Comparison of ENCODE assay signal across 29 cellular contexts in genomic region chr9:22855956-22856355, GRCh38.
"Had no signal": no experiment of that assay in that cellular context is flagged by ENCODE, and none has a peak within 500 bp of the region (broad histone marks: within the 10 kb centered on the region; RNA-seq: fewer than 3 reads in every experiment).

No MANE protein-coding gene starts in this region.

- ATAC-seq: activated CD4-positive, alpha-beta T cell treated with anti-CD3 and anti-CD28 coated beads for 36 hours; activated CD4-positive, CD25-positive, alpha-beta regulatory T cell treated with anti-CD3 and anti-CD28 coated beads, Interleukin-2, amount 50 U/mL, for 24 hours; activated naive CD4-positive, alpha-beta T cell treated with anti-CD3 and anti-CD28 coated beads, Interleukin-2, amount 50 U/mL, for 72 hours; activated T-cell treated with anti-CD3 and anti-CD28 coated beads, Interleukin-2, amount 50 U/mL, for 4 hours; body of pancreas had no signal

- H3K36me3 ChIP-seq: adrenal gland, breast epithelium, MG63 had no signal

- H3K4me1 ChIP-seq: adrenal gland, body of pancreas, breast epithelium had no signal

- H3K27me3 ChIP-seq: adrenal gland, body of pancreas, breast epithelium, MG63 had no signal

- H3K27ac ChIP-seq: adrenal gland, body of pancreas, breast epithelium had no signal

- DNase-seq: activated CD4-positive, alpha-beta memory T cell treated with anti-CD3 and anti-CD28 coated beads for 36 hours; activated CD4-positive, alpha-beta T cell treated with anti-CD3 and anti-CD28 coated beads for 36 hours; activated CD4-positive, alpha-beta T cell treated with anti-CD3 and anti-CD28 coated beads, Interleukin-2, amount 10 ng/mL, durations not matched to agents 7 days and 5 days; activated CD8-positive, alpha-beta memory T cell treated with anti-CD3 and anti-CD28 coated beads, Interleukin-2, amount 50 U/mL, for 4 hours; activated gamma-delta T cell treated with Interleukin-2 at 50 U/mL for 16 hours; activated naive CD4-positive, alpha-beta T cell treated with anti-CD3 and anti-CD28 coated beads for 36 hours; activated T-cell treated with anti-CD3 and anti-CD28 coated beads for 4 hours; activated T-cell treated with anti-CD3 and anti-CD28 coated beads, Interleukin-2, amount 50 U/mL, for 4 hours; adrenal gland; body of pancreas; Kasumi-1; MG63; MV-4-11; NCI-H1092; NCI-H1436 treated with DMSO at 0.1 percent for 48 hours; NCI-H1694 treated with DMSO at 0.1 percent for 48 hours; NCI-H2029; NCI-H345; NCI-H524 treated with DMSO at 0.1 percent for 48 hours; NCI-H748 treated with DMSO at 0.1 percent for 48 hours; NK-92 treated with Interleukin-12 subunit alpha and Interleukin-12 subunit beta, amount 100 ng/mL, for 24 hours; Right ventricle myocardium superior; SW 1271; T-helper 1 cell; T1000 had no signal

- H3K27me3 Mint-ChIP-seq: activated CD4-positive, alpha-beta memory T cell treated with anti-CD3 and anti-CD28 coated beads for 36 hours; activated CD4-positive, alpha-beta T cell treated with anti-CD3 and anti-CD28 coated beads for 36 hours; activated CD4-positive, alpha-beta T cell treated with anti-CD3 and anti-CD28 coated beads, Interleukin-2, amount 10 ng/mL, durations not matched to agents 7 days and 5 days had no signal

- H3K4me3 ChIP-seq: adrenal gland, body of pancreas, breast epithelium, MG63 had no signal

- H3K4me3 Mint-ChIP-seq: activated CD4-positive, alpha-beta memory T cell treated with anti-CD3 and anti-CD28 coated beads for 36 hours; activated CD4-positive, alpha-beta T cell treated with anti-CD3 and anti-CD28 coated beads for 36 hours; activated CD4-positive, alpha-beta T cell treated with anti-CD3 and anti-CD28 coated beads, Interleukin-2, amount 10 ng/mL, durations not matched to agents 7 days and 5 days; activated naive CD4-positive, alpha-beta T cell treated with anti-CD3 and anti-CD28 coated beads for 36 hours; activated T-cell treated with anti-CD3 and anti-CD28 coated beads, Interleukin-2, amount 50 U/mL, for 4 hours; activated T-helper 1 cell treated with anti-CD3 and anti-CD28 coated beads, Interleukin-12 subunit alpha, Interleukin-12 subunit beta, Interleukin-2, Interleukin-4 antibody, amounts not matched to agents 30 ng/mL and 10 ng/mL and 1 ng/mL, durations not matched to agents 14 hours and 24 hours and 36 hours had no signal

- H3K36me3 Mint-ChIP-seq: activated CD4-positive, alpha-beta memory T cell treated with anti-CD3 and anti-CD28 coated beads for 36 hours; activated naive CD4-positive, alpha-beta T cell treated with anti-CD3 and anti-CD28 coated beads, Interleukin-2, amount 50 U/mL, for 72 hours had no signal

- H3K9me3 ChIP-seq: body of pancreas, breast epithelium, MG63 had no signal

- H3K27ac Mint-ChIP-seq: activated CD4-positive, alpha-beta memory T cell treated with anti-CD3 and anti-CD28 coated beads for 36 hours; activated CD4-positive, alpha-beta T cell treated with anti-CD3 and anti-CD28 coated beads for 36 hours; activated CD4-positive, alpha-beta T cell treated with anti-CD3 and anti-CD28 coated beads, Interleukin-2, amount 10 ng/mL, durations not matched to agents 7 days and 5 days; activated naive CD4-positive, alpha-beta T cell treated with anti-CD3 and anti-CD28 coated beads for 36 hours; activated naive CD4-positive, alpha-beta T cell treated with anti-CD3 and anti-CD28 coated beads, Interleukin-2, amount 50 U/mL, for 72 hours; activated T-helper 1 cell treated with anti-CD3 and anti-CD28 coated beads, Interleukin-12 subunit alpha, Interleukin-12 subunit beta, Interleukin-2, Interleukin-4 antibody, amounts not matched to agents 30 ng/mL and 10 ng/mL and 1 ng/mL, durations not matched to agents 14 hours and 24 hours and 36 hours had no signal

- H3K4me1 Mint-ChIP-seq: activated CD4-positive, alpha-beta T cell treated with anti-CD3 and anti-CD28 coated beads for 36 hours; activated CD4-positive, alpha-beta T cell treated with anti-CD3 and anti-CD28 coated beads, Interleukin-2, amount 10 ng/mL, durations not matched to agents 7 days and 5 days had no signal
